In genomic region chr4:4289930-4290850, GRCh38 we compare ENCODE assay signal across 8 cellular contexts. TPM values are rescaled to one million over a fixed set of nuclear protein-coding genes. Genes with fewer than 3 reads are reported as not detected.
A peak's percentile ranks its signal among the peaks of the same experiment; 100 is the strongest.
DNase-seq lines count a peak whose midpoint lies in the region; ATAC-seq and TF ChIP-seq lines count a peak whose summit lies in the region.

Gene LYAR (minus strand): TSS chr4:4290154. CDS start chr4:4283742, 6,412 bp downstream.
Gene ZBTB49 (plus strand): TSS chr4:4290251. CDS start chr4:4299946, 9,695 bp downstream.

- peak within 1 kb of the TSS; percentile 93 for H3K4me3 Mint-ChIP-seq in activated CD4-positive, alpha-beta T cell treated with anti-CD3 and anti-CD28 coated beads for 36 hours

- POLR2A ChIA-PET in activated CD4-positive, alpha-beta T cell treated with anti-CD3 and anti-CD28 coated beads for 36 hours (lab: Charles Lee): no interaction called here

- CTCF ChIA-PET in activated CD4-positive, alpha-beta T cell treated with anti-CD3 and anti-CD28 coated beads for 36 hours (lab: Charles Lee): no interaction called here

- TF ChIP-seq CTCF in choroid plexus epithelial cell (conservative IDR thresholded peaks at IDR 0.05; ENCODE audit: low read depth, low read length): no peak

- peaks cover 2% of the 10 kb centered on the region for H3K9me3 Mint-ChIP-seq in activated CD4-positive, alpha-beta T cell treated with anti-CD3 and anti-CD28 coated beads for 36 hours (ENCODE audit: low read depth)

- ATAC-seq in GM19025 (IDR thresholded peaks at IDR 0.05; ENCODE audit: low read depth, unreplicated experiment) (peak; percentile 92), HG03280 (IDR thresholded peaks at IDR 0.05; ENCODE audit: unreplicated experiment) (peak; percentile 87)
- peak; percentile 95 for ATAC-seq in activated CD4-positive, alpha-beta T cell treated with anti-CD3 and anti-CD28 coated beads for 36 hours

- peak within 1 kb of the TSS; percentile 77 for H3K27ac Mint-ChIP-seq in activated CD4-positive, alpha-beta T cell treated with anti-CD3 and anti-CD28 coated beads for 36 hours

- peak within 1 kb of the TSS; percentile 98 for H3K4me3 ChIP-seq in choroid plexus epithelial cell (ENCODE audit: low read depth, low read length)

- DNase-seq in Ammon's horn (ENCODE audit: low spot score) (peak; percentile 94), NCI-H446 (lab: John Stamatoyannopoulos, UW) (peak; percentile 5 to 78), choroid plexus epithelial cell (ENCODE audit: low read depth) (peak; percentile 92), kidney tubule cell (ENCODE audit: low spot score) (peak; percentile 94)
- DNase-seq in activated CD4-positive, alpha-beta T cell treated with anti-CD3 and anti-CD28 coated beads for 36 hours: peak; percentile 98
- DNase-seq in stimulated activated CD4-positive, alpha-beta T cell treated with anti-CD3 and anti-CD28 coated beads, Interleukin-15, amount 100 ng/mL, for 48 hours (ENCODE audit: low read depth in 2 of 2): peak; percentile 89 to 93

- intact Hi-C loops in activated CD4-positive, alpha-beta T cell treated with anti-CD3 and anti-CD28 coated beads for 36 hours (cut with DNase I, micrococcal nuclease): loop anchor here (1.0 to 5.0 kb wide), 7 partner anchors 42 to 1977 kb away; partner anchors contain the start of genes TMEM128 (in 2 of the 2), LRPAP1 (in 1 of the 2), RGS12 (in 1 of the 2) and STX18 (in 1 of the 2)

- H3K4me1 Mint-ChIP-seq in activated CD4-positive, alpha-beta T cell treated with anti-CD3 and anti-CD28 coated beads for 36 hours: peaks cover 35% of the 10 kb centered on the region

- peaks cover 24% of the 10 kb centered on the region for H3K36me3 Mint-ChIP-seq in activated CD4-positive, alpha-beta T cell treated with anti-CD3 and anti-CD28 coated beads for 36 hours (ENCODE audit: low read depth)

- H3K27me3 Mint-ChIP-seq in activated CD4-positive, alpha-beta T cell treated with anti-CD3 and anti-CD28 coated beads for 36 hours: no peaks in the 10 kb centered on the region

RNA-seq across cellular contexts. Expression of gene LYAR, which starts in this region (rescaled TPM):
- total RNA-seq in activated CD4-positive, alpha-beta T cell treated with anti-CD3 and anti-CD28 coated beads for 36 hours: 10 to 100 TPM; 65.6 to 74.3 TPM

RNA-seq across cellular contexts. Expression of gene ZBTB49, which starts in this region (rescaled TPM):
- 1 to 10 TPM; 3.3 to 3.8 TPM for total RNA-seq in activated CD4-positive, alpha-beta T cell treated with anti-CD3 and anti-CD28 coated beads for 36 hours

Comparison
In these comparisons a context has a peak if more than half of its experiments do, and no peak if none do; other contexts are left out.
1. Peak in every context shown above with its lines: DNase-seq, ATAC-seq and H3K4me3 ChIP-seq.
2. DNase-seq: peak in every context shown above with its lines; median percentile 98 in activated CD4-positive, alpha-beta T cell treated with anti-CD3 and anti-CD28 coated beads for 36 hours; 94 in Ammon's horn; 94 in kidney tubule cell; 92 in choroid plexus epithelial cell; 91 in stimulated activated CD4-positive, alpha-beta T cell treated with anti-CD3 and anti-CD28 coated beads, Interleukin-15, amount 100 ng/mL, for 48 hours; 42 in NCI-H446.